9 cellular contexts compared by ENCODE assay signal in the genomic region with DNA sequence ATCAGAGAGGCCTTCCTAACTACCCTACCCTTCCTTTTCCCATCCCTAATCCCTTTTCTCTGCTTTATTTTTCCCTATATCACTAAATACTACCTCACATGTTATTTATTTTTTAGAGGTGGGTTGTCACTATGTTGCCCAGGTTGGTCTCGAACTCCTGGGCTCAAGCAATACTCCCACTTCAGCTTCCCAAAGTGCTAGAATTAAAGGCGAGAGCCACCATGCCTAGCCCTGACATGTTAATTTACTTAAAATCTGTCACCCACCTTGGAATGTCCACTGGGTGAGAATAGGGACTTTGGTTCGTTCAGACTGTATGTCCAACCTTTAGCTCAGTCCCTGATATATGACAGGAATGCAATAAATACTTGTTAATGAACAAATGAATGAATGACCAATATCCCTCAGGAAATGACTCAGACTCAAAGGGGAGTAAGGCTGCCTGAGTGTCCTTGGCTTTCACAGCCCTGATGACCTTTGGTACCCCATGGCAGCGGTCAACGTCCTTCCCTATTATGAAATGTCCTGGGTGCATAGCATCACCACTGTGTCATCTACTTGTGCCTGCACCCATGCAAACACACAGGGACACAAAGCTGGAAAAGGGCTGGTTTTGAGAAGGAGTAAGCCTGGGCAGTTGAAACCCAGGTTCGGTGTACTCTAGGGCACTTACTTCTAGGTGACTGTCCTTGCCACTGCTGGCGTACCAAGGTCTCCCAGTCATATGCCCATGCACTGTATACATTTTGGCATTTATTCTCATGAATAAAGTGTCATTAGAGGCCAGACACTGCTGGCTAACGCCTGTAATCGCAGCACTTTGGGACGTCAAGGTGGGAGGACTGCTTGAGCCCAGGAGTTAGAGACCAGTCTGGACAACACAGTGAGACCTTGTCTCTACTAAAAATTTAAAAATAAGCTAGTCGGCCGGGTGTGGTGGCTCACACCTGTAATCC. TPM values are rescaled to one million over a fixed set of nuclear protein-coding genes. Genes with fewer than 3 reads are reported as not detected.
DNase-seq lines count a peak whose midpoint lies in the region; ATAC-seq, FAIRE-seq and TF ChIP-seq lines count a peak whose summit lies in the region.
"Had no signal": no experiment of that assay in that cellular context is flagged by ENCODE, and none has a peak within 500 bp of the region (broad histone marks: within the 10 kb centered on the region; RNA-seq: fewer than 3 reads in every experiment).

No MANE protein-coding gene starts in this region.

- H3K4me1 Mint-ChIP-seq in T-cell = peaks cover 54 to 66% (median 57%) of the 10 kb centered on the region in 3 donors

- no peaks in the 10 kb centered on the region for H3K9me3 Mint-ChIP-seq in T-cell

- no peaks in the 10 kb centered on the region for H3K36me3 ChIP-seq in smooth muscle cell (ENCODE audit: low read depth)

- peaks cover 5% of the 10 kb centered on the region for H4K20me1 ChIP-seq in smooth muscle cell (ENCODE audit: low read depth)

- peaks cover 18% of the 10 kb centered on the region for H3K36me3 Mint-ChIP-seq in T-cell

- H3K79me2 ChIP-seq in smooth muscle cell (ENCODE audit: low read depth) = peaks cover 54% of the 10 kb centered on the region

- H3K4me1 ChIP-seq in smooth muscle cell (ENCODE audit: low read depth) = peaks cover 16% of the 10 kb centered on the region

- no peaks in the 10 kb centered on the region for H3K27me3 ChIP-seq in smooth muscle cell (ENCODE audit: low read depth)

- H3K27ac Mint-ChIP-seq in T-cell = peak overlapping the region; percentile 64 to 73

- POLR2A ChIA-PET in T-cell (lab: Charles Lee) = interaction anchor here in 1 of 2 donors (0.5 kb wide), 1 partner anchor 9 kb away, joined by 9 read pairs; no protein-coding TSS in a partner anchor

- no peak overlapping the region for H2AFZ ChIP-seq in smooth muscle cell (ENCODE audit: low read depth)

- no peak overlapping the region for H3K4me2 ChIP-seq in smooth muscle cell

- no peaks in the 10 kb centered on the region for H3K27me3 Mint-ChIP-seq in T-cell

- TF ChIP-seq POLR2A in H54 (IDR thresholded peaks at IDR 0.05; ENCODE audit: low read depth, low read length) = no peak

- no peak overlapping the region for H3K4me3 Mint-ChIP-seq in T-cell

- H3K27ac ChIP-seq in smooth muscle cell (ENCODE audit: low read depth) = peak overlapping the region; percentile 12

- WGBS in smooth muscle cell (ENCODE audit: low lambda C conversion rate) = 83% methylated on average over 12 of the region's 12 CpGs

- H3K9ac ChIP-seq in smooth muscle cell (ENCODE audit: low read depth) = no peak overlapping the region

- CTCF ChIA-PET in T-cell (lab: Charles Lee) = interaction anchor here in 1 of 2 donors (0.8 to 1.1 kb wide), 2 partner anchors 14 to 27 kb away, joined by 3 read pairs; no protein-coding TSS in a partner anchor

- H3K4me3 ChIP-seq in foreskin fibroblast (ENCODE audit: low read depth in 1 of 2, low read length in 2 of 2) (no peak overlapping the region), smooth muscle cell (no peak overlapping the region)

- DNase-seq in H54 (ENCODE audit: insufficient read length, low spot score) (peak; percentile 81), T-cell (no peak), foreskin fibroblast (peak; percentile 95 to 96), smooth muscle cell (lab: John Stamatoyannopoulos, UW; ENCODE audit: unreplicated experiment) (no peak), activated gamma-delta T cell treated with Interleukin-2 at 50 U/mL for 16 hours (no peak), NCI-H1417 treated with DMSO at 0.1 percent for 48 hours (lab: John Stamatoyannopoulos, UW) (no peak), GM19238 (ENCODE audit: insufficient read length, low spot score) (no peak)
- DNase-seq in effector CD8-positive, alpha-beta T cell (lab: John Stamatoyannopoulos, UW) = no peak
- DNase-seq: NCI-H2171 treated with DMSO at 0.1 percent for 48 hours had no signal

- FAIRE-seq in H54 (lab: Jason Lieb, UNC) = peak; percentile 33

- TF ChIP-seq CTCF in foreskin fibroblast (IDR thresholded peaks at IDR 0.05; ENCODE audit: low read depth, low read length) (no peak), smooth muscle cell (IDR thresholded peaks at IDR 0.05; ENCODE audit: borderline replicate concordance, insufficient read depth, poor library complexity, severe bottlenecking) (no peak)

- no peaks in the 10 kb centered on the region for H3K9me3 ChIP-seq in smooth muscle cell (replicated peaks; ENCODE audit: low read depth)

- H3F3A ChIP-seq in smooth muscle cell (ENCODE audit: low read depth) = peaks cover 16% of the 10 kb centered on the region

- ATAC-seq in T-cell (replicated peaks in 1 of 4) = no peak

RNA-seq across cellular contexts. Expression of gene BCL2L1, which starts 26.5 kb away (rescaled TPM):
- total RNA-seq in T-cell = 10 to 100 TPM; 26.6 to 33.8 (median 27.7) TPM
- 35.5 and 47.0 TPM in 2 replicates for total RNA-seq in smooth muscle cell
- polyA plus RNA-seq in smooth muscle cell = 24.8 and 41.1 TPM in 2 replicates

RNA-seq across cellular contexts. Expression of gene TPX2, which starts 43.0 kb away (rescaled TPM):
- total RNA-seq in T-cell = 1 to 10 TPM in 4 of 5 donors, under 1 TPM in 1; 0.99 to 3.0 (median 1.4) TPM
- total RNA-seq in smooth muscle cell = 24.5 and 28.3 TPM in 2 replicates
- polyA plus RNA-seq in smooth muscle cell = 18.7 and 21.7 TPM in 2 replicates

RNA-seq across cellular contexts. Expression of gene COX4I2, which starts 58.4 kb away (rescaled TPM):
- total RNA-seq in T-cell (not detected), smooth muscle cell (not detected in 2 replicates)
- polyA plus RNA-seq in smooth muscle cell = 0.80 and 2.1 TPM in 2 replicates

Comparison
In these comparisons a context has a peak if more than half of its experiments do, and no peak if none do; other contexts are left out.
1. DNase-seq: peak in H54 (single experiment) and foreskin fibroblast (2 of 2); none in T-cell (0 of 34), smooth muscle cell (single experiment), activated gamma-delta T cell treated with Interleukin-2 at 50 U/mL for 16 hours (single experiment), NCI-H1417 treated with DMSO at 0.1 percent for 48 hours (single experiment), effector CD8-positive, alpha-beta T cell (single experiment) and GM19238 (single experiment).